In the genomic region with DNA sequence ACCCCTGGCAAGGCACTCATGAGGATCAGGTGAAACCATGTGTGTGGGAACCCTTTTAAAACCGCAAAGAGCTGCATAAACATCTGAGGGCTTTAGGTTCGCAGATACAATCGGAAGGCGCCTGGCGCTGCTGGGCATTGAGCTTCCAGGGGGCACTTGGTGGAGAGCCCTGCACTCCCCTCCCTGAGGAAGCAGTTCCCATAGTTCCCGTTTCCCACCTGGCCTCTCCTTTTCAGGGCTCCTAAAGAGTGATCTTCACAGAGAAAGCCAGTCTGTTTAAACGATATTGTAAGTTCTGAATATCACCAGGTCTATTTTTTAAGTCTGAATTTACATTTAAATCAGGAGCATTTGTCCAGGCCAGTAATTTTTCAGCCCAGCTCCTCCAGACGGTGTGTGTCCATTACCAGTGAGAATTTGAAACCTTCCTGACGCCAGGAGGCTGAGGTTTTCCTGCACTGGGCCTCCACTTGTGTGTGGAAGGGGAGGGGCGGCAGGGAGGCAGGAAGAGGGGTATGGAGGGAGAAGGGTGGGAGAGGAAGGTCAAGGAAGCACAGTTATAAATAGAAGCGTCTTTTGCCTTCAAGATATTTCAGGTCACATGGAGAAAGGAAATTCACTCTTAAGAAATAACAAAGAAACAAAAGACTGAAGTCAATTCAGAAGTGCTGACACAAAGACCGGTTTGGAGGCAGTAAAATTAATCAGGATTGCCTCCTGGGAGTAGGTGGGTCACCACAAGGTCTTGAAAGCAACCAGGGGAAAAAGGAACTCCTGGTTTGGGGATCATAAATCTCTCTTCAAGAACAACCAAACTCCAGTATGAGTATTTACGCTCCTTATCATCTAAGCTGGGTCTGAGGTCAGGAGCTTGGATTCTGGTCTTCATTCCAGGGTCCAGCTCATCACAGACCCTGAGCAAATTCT, we compare ENCODE assay signal across 9 cellular contexts. TPM values are rescaled to one million over a fixed set of nuclear protein-coding genes. Genes with fewer than 3 reads are reported as not detected.
DNase-seq lines count a peak whose midpoint lies in the region; ATAC-seq, FAIRE-seq and TF ChIP-seq lines count a peak whose summit lies in the region.
"Had no signal": no experiment of that assay in that cellular context is flagged by ENCODE, and none has a peak within 500 bp of the region (broad histone marks: within the 10 kb centered on the region; RNA-seq: fewer than 3 reads in every experiment).

No MANE protein-coding gene starts in this region.

- no peak overlapping the region for H3K4me3 ChIP-seq in mesodermal cell (ENCODE audit: extremely low read depth, insufficient read depth, low read length, poor library complexity, severe bottlenecking)

- FAIRE-seq in D721Med (lab: Jason Lieb, UNC): no peak

- no peaks in the 10 kb centered on the region for H3K36me3 ChIP-seq in mesodermal cell (ENCODE audit: control insufficient read depth, insufficient read depth, low read length)

- peaks cover 15% of the 10 kb centered on the region for H3K4me1 ChIP-seq in mesodermal cell (ENCODE audit: control insufficient read depth, insufficient read depth, low read length, poor library complexity, severe bottlenecking)

- peak overlapping the region; percentile 91 for H3K27ac ChIP-seq in mesodermal cell (ENCODE audit: low read depth, low read length, severe bottlenecking)
- H3K27ac ChIP-seq: epithelial cell of prostate had no signal

- 67 to 77% methylated on average over 8 to 10 of the region's 13 CpGs for WGBS in mesodermal cell (ENCODE audit: insufficient coverage in 2 of 2), 2 experiments

- ATAC-seq in GM21619 (IDR thresholded peaks at IDR 0.05; ENCODE audit: unreplicated experiment): no peak

- H3K9me3 ChIP-seq in mesodermal cell (ENCODE audit: control insufficient read depth, low read length): no peaks in the 10 kb centered on the region

- peak; percentile 19 for DNase-seq in COLO668 (lab: John Stamatoyannopoulos, UW; ENCODE audit: unreplicated experiment)
- DNase-seq in HT1080 (ENCODE audit: low read depth): peak; percentile 50
- peak; percentile 95 for DNase-seq in amniotic epithelial cell (ENCODE audit: low read depth)
- no peak for DNase-seq in D721Med (ENCODE audit: insufficient read length, low spot score)
- DNase-seq in DMS153 treated with DMSO at 0.1 percent for 48 hours (lab: John Stamatoyannopoulos, UW; ENCODE audit: unreplicated experiment): no peak
- no peak for DNase-seq in HK-2 (ENCODE audit: unreplicated experiment)

- TF ChIP-seq CTCF in D721Med (IDR thresholded peaks at IDR 0.05; ENCODE audit: insufficient read depth, missing control alignments): no peak

RNA-seq across cellular contexts. Expression of a gene that starts 14.3 kb away (rescaled TPM):
- total RNA-seq in HT1080 (2014; rRNA removed; shearing (Covaris generic)): 65.3 and 76.2 TPM in 2 replicates
- polyA plus RNA-seq in HT1080 (2015; cell fraction: cytosol; rRNA removed): 90.5 and 97.9 TPM in 2 replicates
- polyA plus RNA-seq in HT1080 (2015; cell fraction: nucleus; rRNA removed): 63.8 and 81.4 TPM in 2 replicates
- 78.6 TPM for polyA plus RNA-seq in mesodermal cell (2013, experiment 1 of 2)
- polyA plus RNA-seq in mesodermal cell (2013, experiment 2 of 2): 67.6 TPM

RNA-seq across cellular contexts. Expression of a gene that starts 44.2 kb away (rescaled TPM):
- 16.1 and 16.2 TPM in 2 replicates for total RNA-seq in HT1080 (2014; rRNA removed; shearing (Covaris generic))
- 10.5 and 19.5 TPM in 2 replicates for polyA plus RNA-seq in HT1080 (2015; cell fraction: cytosol; rRNA removed)
- polyA plus RNA-seq in HT1080 (2015; cell fraction: nucleus; rRNA removed): 28.6 and 36.8 TPM in 2 replicates
- 19.7 TPM for polyA plus RNA-seq in mesodermal cell (2013, experiment 1 of 2)
- 28.6 TPM for polyA plus RNA-seq in mesodermal cell (2013, experiment 2 of 2)

Comparison
In these comparisons a context has a peak if more than half of its experiments do, and no peak if none do; other contexts are left out.
1. DNase-seq: peak in COLO668 (single experiment), HT1080 (single experiment) and amniotic epithelial cell (single experiment); none in D721Med (single experiment), DMS153 treated with DMSO at 0.1 percent for 48 hours (single experiment) and HK-2 (single experiment).